ENCODE assay signal across 34 cellular contexts in genomic region chr10:4398602-4399001, GRCh38.
"Had no signal": no experiment of that assay in that cellular context is flagged by ENCODE, and none has a peak within 500 bp of the region (broad histone marks: within the 10 kb centered on the region; RNA-seq: fewer than 3 reads in every experiment).

No MANE protein-coding gene starts in this region.

- H3K4me1 ChIP-seq: foreskin keratinocyte, gastrocnemius medialis, heart left ventricle had no signal

- H3K27ac Mint-ChIP-seq: activated B cell treated with CpG ODN at 0.5 μM for 24 hours; activated CD4-positive, alpha-beta memory T cell treated with anti-CD3 and anti-CD28 coated beads for 36 hours; activated CD8-positive, alpha-beta memory T cell treated with anti-CD3 and anti-CD28 coated beads, Interleukin-2, amount 10 ng/mL, durations not matched to agents 7 days and 5 days; activated CD8-positive, alpha-beta T cell treated with anti-CD3 and anti-CD28 coated beads, Interleukin-2, amount 10 ng/mL, durations not matched to agents 7 days and 5 days; activated naive CD8-positive, alpha-beta T cell; activated T-cell treated with anti-CD3 and anti-CD28 coated beads, Interleukin-2, amount 50 U/mL, for 24 hours; activated T-helper 17 cell treated with anti-CD3 and anti-CD28 coated beads, Interleukin-2, amount 50 U/mL, for 72 hours; effector memory CD8-positive, alpha-beta T cell; T-helper 1 cell treated with Interleukin-12 subunit alpha and Interleukin-12 subunit beta and Interleukin-4 antibody, amounts not matched to agents 30 μg/mL and 1 μg/mL, for 36 hours; T-helper 2 cell treated with Interferon-gamma antibody and Interleukin-4, amounts not matched to agents 5 μg/mL and 100 μg/mL, for 36 hours had no signal

- H3K4me3 ChIP-seq: esophagus muscularis mucosa, gastrocnemius medialis, heart left ventricle had no signal

- H3K27me3 ChIP-seq: brain microvascular endothelial cell, esophagus muscularis mucosa, foreskin keratinocyte, gastrocnemius medialis, heart left ventricle had no signal

- FAIRE-seq: astrocyte, bronchial epithelial cell, colon had no signal

- H3K4me1 Mint-ChIP-seq: activated B cell treated with CpG ODN at 0.5 μM for 24 hours; activated CD8-positive, alpha-beta memory T cell treated with anti-CD3 and anti-CD28 coated beads, Interleukin-2, amount 10 ng/mL, durations not matched to agents 7 days and 5 days; activated T-helper 17 cell treated with anti-CD3 and anti-CD28 coated beads, Interleukin-2, amount 50 U/mL, for 72 hours had no signal

- H3K9me3 Mint-ChIP-seq: activated B cell treated with CpG ODN at 0.5 μM for 24 hours; activated CD4-positive, alpha-beta memory T cell treated with anti-CD3 and anti-CD28 coated beads for 36 hours; activated T-cell treated with anti-CD3 and anti-CD28 coated beads, Interleukin-2, amount 50 U/mL, for 24 hours; activated T-helper 17 cell treated with anti-CD3 and anti-CD28 coated beads, Interleukin-2, amount 50 U/mL, for 72 hours; effector memory CD8-positive, alpha-beta T cell; T-helper 1 cell treated with Interleukin-12 subunit alpha and Interleukin-12 subunit beta and Interleukin-4 antibody, amounts not matched to agents 30 μg/mL and 1 μg/mL, for 36 hours; T-helper 2 cell treated with Interferon-gamma antibody and Interleukin-4, amounts not matched to agents 5 μg/mL and 100 μg/mL, for 36 hours had no signal

- H3K4me3 Mint-ChIP-seq: activated B cell treated with CpG ODN at 0.5 μM for 24 hours; activated CD4-positive, alpha-beta memory T cell treated with anti-CD3 and anti-CD28 coated beads for 36 hours; activated CD8-positive, alpha-beta memory T cell treated with anti-CD3 and anti-CD28 coated beads, Interleukin-2, amount 10 ng/mL, durations not matched to agents 7 days and 5 days; activated CD8-positive, alpha-beta T cell treated with anti-CD3 and anti-CD28 coated beads, Interleukin-2, amount 10 ng/mL, durations not matched to agents 7 days and 5 days; activated naive CD8-positive, alpha-beta T cell; activated T-cell treated with anti-CD3 and anti-CD28 coated beads, Interleukin-2, amount 50 U/mL, for 24 hours; activated T-helper 17 cell treated with anti-CD3 and anti-CD28 coated beads, Interleukin-2, amount 50 U/mL, for 72 hours; effector memory CD8-positive, alpha-beta T cell; T-helper 1 cell treated with Interleukin-12 subunit alpha and Interleukin-12 subunit beta and Interleukin-4 antibody, amounts not matched to agents 30 μg/mL and 1 μg/mL, for 36 hours; T-helper 2 cell treated with Interferon-gamma antibody and Interleukin-4, amounts not matched to agents 5 μg/mL and 100 μg/mL, for 36 hours had no signal

- H3K27me3 Mint-ChIP-seq: activated CD4-positive, alpha-beta memory T cell treated with anti-CD3 and anti-CD28 coated beads for 36 hours; activated T-cell treated with anti-CD3 and anti-CD28 coated beads, Interleukin-2, amount 50 U/mL, for 24 hours; activated T-helper 17 cell treated with anti-CD3 and anti-CD28 coated beads, Interleukin-2, amount 50 U/mL, for 72 hours had no signal

- H3K36me3 Mint-ChIP-seq: activated CD4-positive, alpha-beta memory T cell treated with anti-CD3 and anti-CD28 coated beads for 36 hours; activated CD8-positive, alpha-beta memory T cell treated with anti-CD3 and anti-CD28 coated beads, Interleukin-2, amount 10 ng/mL, durations not matched to agents 7 days and 5 days; activated naive CD8-positive, alpha-beta T cell had no signal

- H3K36me3 ChIP-seq: brain microvascular endothelial cell, esophagus muscularis mucosa, gastrocnemius medialis, heart left ventricle, WERI-Rb-1 had no signal

- ATAC-seq: activated CD4-positive, CD25-positive, alpha-beta regulatory T cell treated with anti-CD3 and anti-CD28 coated beads, Interleukin-2, amount 50 U/mL, for 24 hours; activated CD8-positive, alpha-beta memory T cell treated with anti-CD3 and anti-CD28 coated beads, Interleukin-2, amount 10 ng/mL, durations not matched to agents 7 days and 5 days; activated CD8-positive, alpha-beta T cell treated with anti-CD3 and anti-CD28 coated beads, Interleukin-2, amount 10 ng/mL, durations not matched to agents 7 days and 5 days; activated T-helper 17 cell treated with anti-CD3 and anti-CD28 coated beads, Interleukin-2, amount 50 U/mL, for 72 hours; effector memory CD8-positive, alpha-beta T cell; foreskin keratinocyte; gastrocnemius medialis; heart left ventricle had no signal

- H3K27ac ChIP-seq: brain microvascular endothelial cell, esophagus muscularis mucosa, foreskin keratinocyte, gastrocnemius medialis, heart left ventricle, WERI-Rb-1 had no signal

- DNase-seq: activated B cell treated with CpG ODN at 0.5 μM for 24 hours; activated CD4-positive, alpha-beta memory T cell treated with anti-CD3 and anti-CD28 coated beads for 36 hours; activated CD4-positive, alpha-beta T cell treated with anti-CD3 and anti-CD28 coated beads for 48 hours; activated CD8-positive, alpha-beta memory T cell treated with anti-CD3 and anti-CD28 coated beads, Interleukin-2, amount 10 ng/mL, durations not matched to agents 7 days and 5 days; activated CD8-positive, alpha-beta memory T cell treated with anti-CD3 and anti-CD28 coated beads, Interleukin-2, amount 50 U/mL, for 4 hours; activated CD8-positive, alpha-beta T cell treated with anti-CD3 and anti-CD28 coated beads, Interleukin-2, amount 10 ng/mL, durations not matched to agents 7 days and 5 days; activated effector memory CD4-positive, alpha-beta T cell treated with Interleukin-2 at 50 U/mL for 16 hours; activated gamma-delta T cell treated with Interleukin-2 at 50 U/mL for 16 hours; activated naive CD4-positive, alpha-beta T cell treated with anti-CD3 and anti-CD28 coated beads, Interleukin-2, amount 50 U/mL, for 16 hours; activated naive CD4-positive, alpha-beta T cell treated with Interleukin-2 at 50 U/mL for 16 hours; activated T-cell treated with anti-CD3 and anti-CD28 coated beads, Interleukin-2, amount 50 U/mL, for 24 hours; amniotic stem cell; anterior cingulate cortex; brain microvascular endothelial cell; cortex of kidney; dermis blood vessel endothelial cell; effector CD4-positive, alpha-beta T cell; effector memory CD8-positive, alpha-beta T cell; erythroblast; foreskin keratinocyte; gastrocnemius medialis; glutamatergic neuron; heart left ventricle; T1000; WERI-Rb-1 had no signal

- H3K9me3 ChIP-seq: esophagus muscularis mucosa, gastrocnemius medialis, heart left ventricle had no signal
